8 cellular contexts compared by ENCODE assay signal in genomic region chr4:152534541-152535231, GRCh38. TPM values are rescaled to one million over a fixed set of nuclear protein-coding genes. Genes with fewer than 3 reads are reported as not detected.
A peak's percentile ranks its signal among the peaks of the same experiment; 100 is the strongest.
DNase-seq lines count a peak whose midpoint lies in the region; ATAC-seq and TF ChIP-seq lines count a peak whose summit lies in the region.

No MANE protein-coding gene starts in this region.

- H3K9me3 Mint-ChIP-seq in Calu3 (ENCODE audit: low read depth, unreplicated experiment): no peaks in the 10 kb centered on the region
- no peaks in the 10 kb centered on the region for H3K9me3 Mint-ChIP-seq in activated CD4-positive, alpha-beta T cell treated with anti-CD3 and anti-CD28 coated beads, Interleukin-2, amount 10 ng/mL, durations not matched to agents 7 days and 5 days
- no peaks in the 10 kb centered on the region for H3K9me3 Mint-ChIP-seq in stimulated activated naive B cell treated with anti-CD40 and anti-IgM and Interleukin-4, amounts not matched to agents 10 μg/mL and 1 μg/mL and 100 μg/mL, for 72 hours

- H3K36me3 Mint-ChIP-seq in Calu3 (ENCODE audit: insufficient read depth, unreplicated experiment): peaks cover 32% of the 10 kb centered on the region
- peaks cover 44% of the 10 kb centered on the region for H3K36me3 Mint-ChIP-seq in activated CD4-positive, alpha-beta T cell treated with anti-CD3 and anti-CD28 coated beads, Interleukin-2, amount 10 ng/mL, durations not matched to agents 7 days and 5 days (ENCODE audit: low read depth)
- peaks cover 28 to 41% of the 10 kb centered on the region in 2 donors for H3K36me3 Mint-ChIP-seq in stimulated activated naive B cell treated with anti-CD40 and anti-IgM and Interleukin-4, amounts not matched to agents 10 μg/mL and 1 μg/mL and 100 μg/mL, for 72 hours

- H3K4me1 Mint-ChIP-seq in Calu3 (ENCODE audit: low read depth, unreplicated experiment): peaks cover 30% of the 10 kb centered on the region
- H3K4me1 Mint-ChIP-seq in activated CD4-positive, alpha-beta T cell treated with anti-CD3 and anti-CD28 coated beads, Interleukin-2, amount 10 ng/mL, durations not matched to agents 7 days and 5 days: peaks cover 56% of the 10 kb centered on the region
- peaks cover 47 to 60% of the 10 kb centered on the region in 2 donors for H3K4me1 Mint-ChIP-seq in stimulated activated naive B cell treated with anti-CD40 and anti-IgM and Interleukin-4, amounts not matched to agents 10 μg/mL and 1 μg/mL and 100 μg/mL, for 72 hours

- 1 to 2% methylated on average over 9 to 25 of the region's 35 CpGs for WGBS in mesodermal cell (ENCODE audit: insufficient coverage in 2 of 2), 2 experiments

- H3K27me3 Mint-ChIP-seq in Calu3 (ENCODE audit: unreplicated experiment): no peaks in the 10 kb centered on the region
- H3K27me3 Mint-ChIP-seq in activated CD4-positive, alpha-beta T cell treated with anti-CD3 and anti-CD28 coated beads, Interleukin-2, amount 10 ng/mL, durations not matched to agents 7 days and 5 days: no peaks in the 10 kb centered on the region
- H3K27me3 Mint-ChIP-seq in stimulated activated naive B cell treated with anti-CD40 and anti-IgM and Interleukin-4, amounts not matched to agents 10 μg/mL and 1 μg/mL and 100 μg/mL, for 72 hours: no peaks in the 10 kb centered on the region

- TF ChIP-seq CTCF in Calu3 (IDR thresholded peaks at IDR 0.05; ENCODE audit: unreplicated experiment): no peak

- H3K27ac Mint-ChIP-seq in Calu3 (ENCODE audit: unreplicated experiment): peak overlapping the region; percentile 71
- peak overlapping the region; percentile 91 for H3K27ac Mint-ChIP-seq in activated CD4-positive, alpha-beta T cell treated with anti-CD3 and anti-CD28 coated beads, Interleukin-2, amount 10 ng/mL, durations not matched to agents 7 days and 5 days
- H3K27ac Mint-ChIP-seq in stimulated activated naive B cell treated with anti-CD40 and anti-IgM and Interleukin-4, amounts not matched to agents 10 μg/mL and 1 μg/mL and 100 μg/mL, for 72 hours: peak overlapping the region; percentile 94

- CTCF ChIA-PET in Calu3 (lab: Charles Lee): interaction anchor here (0.5 to 1.4 kb wide), 3 partner anchors 13 to 74 kb away, joined by 4 to 10 read pairs (median 5); no protein-coding TSS in a partner anchor
- CTCF ChIA-PET in activated CD4-positive, alpha-beta T cell treated with anti-CD3 and anti-CD28 coated beads, Interleukin-2, amount 10 ng/mL, durations not matched to agents 7 days and 5 days (lab: Charles Lee): interaction anchor here (0.6 to 3.0 kb wide), 5 partner anchors 12 to 36 kb away, joined by 3 to 8 read pairs (median 5); no protein-coding TSS in a partner anchor

- peaks cover 13% of the 10 kb centered on the region for H3K36me3 ChIP-seq in mesodermal cell (ENCODE audit: control insufficient read depth, insufficient read depth, low read length)

- BruUV-seq in Calu3 (replicated peaks; lab: Mats Ljungman, UMichigan): TSS peak; percentile 54

- H3K4me3 Mint-ChIP-seq in Calu3 (ENCODE audit: low read depth, unreplicated experiment): peak overlapping the region; percentile 96
- peak overlapping the region; percentile 83 for H3K4me3 Mint-ChIP-seq in activated CD4-positive, alpha-beta T cell treated with anti-CD3 and anti-CD28 coated beads, Interleukin-2, amount 10 ng/mL, durations not matched to agents 7 days and 5 days
- H3K4me3 Mint-ChIP-seq in stimulated activated naive B cell treated with anti-CD40 and anti-IgM and Interleukin-4, amounts not matched to agents 10 μg/mL and 1 μg/mL and 100 μg/mL, for 72 hours: peak overlapping the region; percentile 91 to 100

- ATAC-seq in stimulated activated naive B cell treated with anti-CD40 and anti-IgM and Interleukin-4, amounts not matched to agents 10 μg/mL and 1 μg/mL and 100 μg/mL, for 72 hours (replicated peaks): no peak
- ATAC-seq in GM21423 (IDR thresholded peaks at IDR 0.05; ENCODE audit: unreplicated experiment) (no peak), GM21367 (IDR thresholded peaks at IDR 0.05; ENCODE audit: unreplicated experiment) (no peak)

- H3K27ac ChIP-seq in mesodermal cell (ENCODE audit: low read depth, low read length, severe bottlenecking): no peak overlapping the region

- H3K9me3 ChIP-seq in mesodermal cell (ENCODE audit: control insufficient read depth, low read length): no peaks in the 10 kb centered on the region

- DNase-seq in Calu3 (peak; percentile 17), Kasumi-1 (lab: John Stamatoyannopoulos, UW) (peak; percentile 51 to 67)
- DNase-seq in activated CD4-positive, alpha-beta T cell treated with anti-CD3 and anti-CD28 coated beads, Interleukin-2, amount 10 ng/mL, durations not matched to agents 7 days and 5 days: peak; percentile 70
- DNase-seq in effector CD8-positive, alpha-beta T cell (lab: John Stamatoyannopoulos, UW): peak; percentile 21
- DNase-seq in stimulated activated naive B cell treated with anti-CD40 and anti-IgM and Interleukin-4, amounts not matched to agents 10 μg/mL and 1 μg/mL and 100 μg/mL, for 72 hours: peak; percentile 28

- peaks cover 9% of the 10 kb centered on the region for H3K4me1 ChIP-seq in mesodermal cell (ENCODE audit: control insufficient read depth, insufficient read depth, low read length, poor library complexity, severe bottlenecking)

- POLR2A ChIA-PET in activated CD4-positive, alpha-beta T cell treated with anti-CD3 and anti-CD28 coated beads, Interleukin-2, amount 10 ng/mL, durations not matched to agents 7 days and 5 days (lab: Charles Lee): no interaction called here

- peak overlapping the region; percentile 97 for H3K4me3 ChIP-seq in mesodermal cell (ENCODE audit: extremely low read depth, insufficient read depth, low read length, poor library complexity, severe bottlenecking)

- intact Hi-C loops in Calu3 (cut with micrococcal nuclease; ENCODE audit: unreplicated experiment): loop anchor here (10.0 kb wide), 1 partner anchor 110 kb away; no protein-coding TSS in a partner anchor

RNA-seq across cellular contexts. Expression of gene FBXW7, which starts 1.2 kb away (rescaled TPM):
- 38.7 and 45.1 TPM in 2 replicates for total RNA-seq in Calu3 (2022)
- 10 to 100 TPM; 49.4 to 52.2 TPM for total RNA-seq in activated CD4-positive, alpha-beta T cell treated with anti-CD3 and anti-CD28 coated beads, Interleukin-2, amount 10 ng/mL, durations not matched to agents 7 days and 5 days
- polyA plus RNA-seq in mesodermal cell (2013, experiment 1 of 2): 17.7 TPM
- 20.5 TPM for polyA plus RNA-seq in mesodermal cell (2013, experiment 2 of 2)

Comparison
In these comparisons a context has a peak if more than half of its experiments do, and no peak if none do; other contexts are left out.
1. DNase-seq: peak in every context shown above with its lines; median percentile 70 in activated CD4-positive, alpha-beta T cell treated with anti-CD3 and anti-CD28 coated beads, Interleukin-2, amount 10 ng/mL, durations not matched to agents 7 days and 5 days; 59 in Kasumi-1; 28 in stimulated activated naive B cell treated with anti-CD40 and anti-IgM and Interleukin-4, amounts not matched to agents 10 μg/mL and 1 μg/mL and 100 μg/mL, for 72 hours; 21 in effector CD8-positive, alpha-beta T cell; 17 in Calu3.